15 cellular contexts compared by ENCODE assay signal in genomic region chr5:55564716-55565115, GRCh38. TPM values are rescaled to one million over a fixed set of nuclear protein-coding genes. Genes with fewer than 3 reads are reported as not detected.
DNase-seq lines count a peak whose midpoint lies in the region; ATAC-seq and TF ChIP-seq lines count a peak whose summit lies in the region.
"Had no signal": no experiment of that assay in that cellular context is flagged by ENCODE, and none has a peak within 500 bp of the region (broad histone marks: within the 10 kb centered on the region; RNA-seq: fewer than 3 reads in every experiment).

No MANE protein-coding gene starts in this region.

- POLR2A ChIA-PET in activated CD4-positive, alpha-beta memory T cell treated with anti-CD3 and anti-CD28 coated beads, Interleukin-2, amount 10 ng/mL, durations not matched to agents 7 days and 5 days (lab: Charles Lee), result interaction anchor here (1.0 to 1.6 kb wide), 2 partner anchors 36 to 259 kb away, joined by 3 to 4 read pairs; no protein-coding TSS in a partner anchor

- peaks cover 1% of the 10 kb centered on the region for H3K27me3 Mint-ChIP-seq in activated CD4-positive, alpha-beta memory T cell treated with anti-CD3 and anti-CD28 coated beads, Interleukin-2, amount 10 ng/mL, durations not matched to agents 7 days and 5 days
- H3K27me3 Mint-ChIP-seq: CD4-positive, alpha-beta T cell; central memory CD8-positive, alpha-beta T cell had no signal

- H3K9me3 ChIP-seq in WERI-Rb-1 (ENCODE audit: severe bottlenecking) (no peaks in the 10 kb centered on the region), Peyer's patch (no peaks in the 10 kb centered on the region)
- H3K9me3 ChIP-seq: ovary had no signal

- TF ChIP-seq CTCF in WERI-Rb-1 (IDR thresholded peaks at IDR 0.05; ENCODE audit: low read depth, low read length), result no peak
- TF ChIP-seq CTCF in Peyer's patch (IDR thresholded peaks at IDR 0.05), result no peak

- H3K9me3 Mint-ChIP-seq in activated CD4-positive, alpha-beta memory T cell treated with anti-CD3 and anti-CD28 coated beads, Interleukin-2, amount 10 ng/mL, durations not matched to agents 7 days and 5 days, result no peaks in the 10 kb centered on the region
- H3K9me3 Mint-ChIP-seq: CD4-positive, alpha-beta T cell; central memory CD8-positive, alpha-beta T cell had no signal

- CTCF ChIA-PET in activated CD4-positive, alpha-beta memory T cell treated with anti-CD3 and anti-CD28 coated beads, Interleukin-2, amount 10 ng/mL, durations not matched to agents 7 days and 5 days (lab: Charles Lee), result interaction anchor here (0.5 kb wide), 1 partner anchor 59 kb away, joined by 4 read pairs; no protein-coding TSS in a partner anchor

- ATAC-seq in GM18498 (IDR thresholded peaks at IDR 0.05; ENCODE audit: unreplicated experiment), result peak; percentile 82
- ATAC-seq in GM21381 (IDR thresholded peaks at IDR 0.05; ENCODE audit: unreplicated experiment), result peak; percentile 62
- ATAC-seq in HG03520 (IDR thresholded peaks at IDR 0.05; ENCODE audit: unreplicated experiment), result peak; percentile 92

- no peaks in the 10 kb centered on the region for H3K27me3 ChIP-seq in WERI-Rb-1 (ENCODE audit: insufficient read depth, low read depth, severe bottlenecking)
- H3K27me3 ChIP-seq in Peyer's patch, result no peaks in the 10 kb centered on the region
- H3K27me3 ChIP-seq: ovary had no signal

- H3K4me3 Mint-ChIP-seq in activated CD4-positive, alpha-beta memory T cell treated with anti-CD3 and anti-CD28 coated beads, Interleukin-2, amount 10 ng/mL, durations not matched to agents 7 days and 5 days, result no peak overlapping the region
- H3K4me3 Mint-ChIP-seq: CD4-positive, alpha-beta T cell; central memory CD8-positive, alpha-beta T cell had no signal

- no peaks in the 10 kb centered on the region for H3K36me3 ChIP-seq in WERI-Rb-1
- no peaks in the 10 kb centered on the region for H3K36me3 ChIP-seq in Peyer's patch
- H3K36me3 ChIP-seq: ovary had no signal

- H3K4me1 Mint-ChIP-seq in activated CD4-positive, alpha-beta memory T cell treated with anti-CD3 and anti-CD28 coated beads, Interleukin-2, amount 10 ng/mL, durations not matched to agents 7 days and 5 days, result peaks cover 8% of the 10 kb centered on the region
- H3K4me1 Mint-ChIP-seq: central memory CD8-positive, alpha-beta T cell had no signal

- H3K36me3 Mint-ChIP-seq in activated CD4-positive, alpha-beta memory T cell treated with anti-CD3 and anti-CD28 coated beads, Interleukin-2, amount 10 ng/mL, durations not matched to agents 7 days and 5 days (ENCODE audit: low read depth), result no peaks in the 10 kb centered on the region

- H3K27ac ChIP-seq in WERI-Rb-1 (peak overlapping the region; percentile 16; the same call in 1 of the 2 replicates), Peyer's patch (no peak overlapping the region)
- H3K27ac ChIP-seq: ovary, skin epidermis had no signal

- DNase-seq in WERI-Rb-1 (peak; percentile 53), RKO (ENCODE audit: low spot score) (no peak), Peyer's patch (no peak)
- no peak for DNase-seq in stimulated activated CD4-positive, alpha-beta T cell treated with anti-CD3 and anti-CD28 coated beads, Interleukin-15, amount 100 ng/mL, for 24 hours
- no peak for DNase-seq in activated CD4-positive, alpha-beta memory T cell treated with anti-CD3 and anti-CD28 coated beads, Interleukin-2, amount 10 ng/mL, durations not matched to agents 7 days and 5 days
- DNase-seq: activated CD4-positive, CD25-positive, alpha-beta regulatory T cell; CD4-positive, alpha-beta T cell; NCI-H2081 treated with DMSO at 0.1 percent for 48 hours; OCI-M1; ovary had no signal

- no peak overlapping the region for H3K4me3 ChIP-seq in WERI-Rb-1 (ENCODE audit: low read depth, low read length)
- H3K4me3 ChIP-seq in Peyer's patch, result no peak overlapping the region
- H3K4me3 ChIP-seq: ovary, skin epidermis had no signal

- no peak overlapping the region for H3K27ac Mint-ChIP-seq in activated CD4-positive, alpha-beta memory T cell treated with anti-CD3 and anti-CD28 coated beads, Interleukin-2, amount 10 ng/mL, durations not matched to agents 7 days and 5 days
- H3K27ac Mint-ChIP-seq: CD4-positive, alpha-beta T cell had no signal

- no peak for TF ChIP-seq POLR2A in Peyer's patch (IDR thresholded peaks at IDR 0.05)

- no peaks in the 10 kb centered on the region for H3K4me1 ChIP-seq in Peyer's patch

RNA-seq across cellular contexts. Expression of gene PLPP1, which starts 30.0 kb away (rescaled TPM):
- 1 to 10 TPM; 8.9 to 9.0 TPM for total RNA-seq in activated CD4-positive, alpha-beta memory T cell treated with anti-CD3 and anti-CD28 coated beads, Interleukin-2, amount 10 ng/mL, durations not matched to agents 7 days and 5 days
- 100 to 1,000 TPM in 2 of 4 donors, 10 to 100 TPM in 2; 60.2 to 190 (median 115) TPM for total RNA-seq in Peyer's patch

Comparison
In these comparisons a context has a peak if more than half of its experiments do, and no peak if none do; other contexts are left out.
1. RNA of gene PLPP1, which starts 30.0 kb away (total RNA-seq): 60.2 to 190 TPM in Peyer's patch; 8.9 to 9.0 TPM in activated CD4-positive, alpha-beta memory T cell treated with anti-CD3 and anti-CD28 coated beads, Interleukin-2, amount 10 ng/mL, durations not matched to agents 7 days and 5 days; every median in the first group is over 4 times any median in the second.
2. Peak in every context shown above with its lines, with median percentiles within 50 percentile points of each other: ATAC-seq.